Comparison of ENCODE assay signal across 8 cellular contexts in the genomic region with DNA sequence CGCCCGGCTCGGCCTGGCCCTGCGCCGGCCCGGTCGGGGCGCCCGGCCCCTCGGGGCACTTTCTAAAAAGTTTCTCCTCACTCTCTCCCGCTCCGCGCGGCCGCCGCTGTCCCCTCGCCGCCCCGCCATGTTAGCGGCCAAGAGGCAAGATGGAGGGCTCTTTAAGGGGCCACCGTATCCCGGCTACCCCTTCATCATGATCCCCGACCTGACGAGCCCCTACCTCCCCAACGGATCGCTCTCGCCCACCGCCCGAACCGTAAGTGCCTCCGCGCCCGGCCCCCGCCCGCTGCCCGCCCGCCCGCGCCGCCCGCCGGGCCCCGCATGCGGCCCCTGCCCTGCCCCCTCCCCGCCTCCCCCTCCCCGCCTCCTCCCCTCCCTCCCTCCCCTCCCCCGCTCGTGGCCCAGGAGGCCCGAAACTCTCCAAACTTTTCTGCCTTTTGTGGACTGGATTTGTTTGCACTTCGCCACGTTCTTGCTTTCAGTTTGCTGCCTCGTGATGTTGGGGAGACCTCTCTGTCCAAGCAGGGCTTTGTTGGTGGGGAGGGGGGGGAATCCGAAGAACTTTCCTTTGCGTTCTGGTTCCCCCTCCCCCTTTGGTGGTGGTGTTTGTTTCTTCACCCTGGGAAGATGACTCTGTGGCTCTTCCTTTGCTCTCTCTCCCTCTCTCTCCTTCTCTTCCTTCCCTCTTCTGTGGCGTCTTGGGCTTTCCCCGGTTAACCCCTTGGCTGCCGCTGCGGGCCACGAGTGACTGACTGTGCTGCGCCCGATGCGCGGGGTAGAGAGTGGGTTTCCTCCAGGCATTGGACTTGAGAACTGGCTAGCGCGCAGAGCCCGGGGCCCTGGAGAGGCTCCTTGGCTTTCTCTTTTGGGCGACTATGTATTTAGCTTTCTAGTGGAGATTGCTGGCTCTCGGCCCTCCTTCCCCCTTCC. TPM values are rescaled to one million over a fixed set of nuclear protein-coding genes. Genes with fewer than 3 reads are reported as not detected.
A peak's percentile ranks its signal among the peaks of the same experiment; 100 is the strongest.
DNase-seq lines count a peak whose midpoint lies in the region; ATAC-seq and TF ChIP-seq lines count a peak whose summit lies in the region.

No MANE protein-coding gene starts in this region.

- H3K27me3 ChIP-seq in muscle layer of duodenum (ENCODE audit: low read depth, low read length), result no peaks in the 10 kb centered on the region

- ATAC-seq in HG02870 (IDR thresholded peaks at IDR 0.05; ENCODE audit: unreplicated experiment), result no peak

- H3K4me1 ChIP-seq in muscle layer of duodenum (ENCODE audit: control insufficient read depth in 1 of 2, insufficient read depth in 2 of 2, low read length in 2 of 2), result peaks cover 16 to 22% of the 10 kb centered on the region in 2 donors

- no peaks in the 10 kb centered on the region for H3K36me3 ChIP-seq in muscle layer of duodenum (ENCODE audit: control insufficient read depth in 1 of 2, insufficient read depth in 2 of 2, low read length in 2 of 2)

- peak overlapping the region; percentile 97 for H3K27ac ChIP-seq in muscle layer of duodenum (ENCODE audit: low read length)
- peak overlapping the region; percentile 56 for H3K27ac ChIP-seq in temporal lobe (ENCODE audit: low read depth, low read length)

- H3K4me3 ChIP-seq in muscle layer of duodenum (ENCODE audit: low read depth in 1 of 2, low read length in 2 of 2), result peak overlapping the region; percentile 90 to 94

- peak; percentile 51 for DNase-seq in G401 (ENCODE audit: low spot score)
- DNase-seq in NCI-H226, result peak; percentile 65
- peak; percentile 67 for DNase-seq in activated CD8-positive, alpha-beta memory T cell treated with anti-CD3 and anti-CD28 coated beads, Interleukin-2, amount 50 U/mL, for 48 hours
- DNase-seq in erythroblast (lab: John Stamatoyannopoulos, UW), result peak; percentile 20 to 39
- no peak for DNase-seq in COR-L47 (lab: John Stamatoyannopoulos, UW)

- in situ Hi-C loops in G401 (cut with HindIII; ENCODE audit: low sequenced_read_pairs), result no loop called here

- TF ChIP-seq POLR2A in erythroblast (IDR thresholded peaks at IDR 0.05; ENCODE audit: low read length), result no peak

- H3K9me3 ChIP-seq in muscle layer of duodenum (ENCODE audit: control insufficient read depth in 1 of 2, low read length in 2 of 2), result no peaks in the 10 kb centered on the region

RNA-seq across cellular contexts. Expression of a gene that starts 1.6 kb away (rescaled TPM):
- total RNA-seq in G401 (2014; rRNA removed; shearing (Covaris generic)), result 0.06 and 0.88 TPM in 2 replicates
- total RNA-seq in temporal lobe, result 3.0 TPM
